8 cellular contexts compared by ENCODE assay signal in genomic region chr17:40532520-40533253, GRCh38. TPM values are rescaled to one million over a fixed set of nuclear protein-coding genes. Genes with fewer than 3 reads are reported as not detected.
A peak's percentile ranks its signal among the peaks of the same experiment; 100 is the strongest.
DNase-seq lines count a peak whose midpoint lies in the region; ATAC-seq and TF ChIP-seq lines count a peak whose summit lies in the region.

No MANE protein-coding gene starts in this region.

- BruUV-seq in OCI-LY7 (replicated peaks; lab: Mats Ljungman, UMichigan): no TSS peak

- intact Hi-C loops in OCI-LY7 (cut with micrococcal nuclease; ENCODE audit: unreplicated experiment): loop anchor here (1.0 to 5.0 kb wide), 6 partner anchors 28 to 230 kb away; no protein-coding TSS in a partner anchor

- H3K36me3 ChIP-seq in ACC112 (ENCODE audit: insufficient read depth, low read length): no peaks in the 10 kb centered on the region
- H3K36me3 ChIP-seq in OCI-LY7 (ENCODE audit: insufficient read depth, low read length): no peaks in the 10 kb centered on the region

- CTCF ChIA-PET in OCI-LY7 (lab: Charles Lee; ENCODE audit: unreplicated experiment): interaction anchor here (0.6 to 2.7 kb wide), 5 partner anchors 28 to 175 kb away, joined by 3 to 15 read pairs (median 6); no protein-coding TSS in a partner anchor

- TF ChIP-seq CTCF in OCI-LY7 (conservative IDR thresholded peaks at IDR 0.05; ENCODE audit: low read length): no peak

- H3K27ac Mint-ChIP-seq in naive thymus-derived CD8-positive, alpha-beta T cell: peak overlapping the region; percentile 91 to 99 (median 98)

- peaks cover 44% of the 10 kb centered on the region for H3K4me1 ChIP-seq in ACC112 (ENCODE audit: control insufficient read depth, insufficient read depth, low read length, unreplicated experiment)
- H3K4me1 ChIP-seq in OCI-LY7 (ENCODE audit: insufficient read depth, low read length, poor library complexity, severe bottlenecking): peaks cover 20% of the 10 kb centered on the region

- no peaks in the 10 kb centered on the region for H3K9me2 ChIP-seq in OCI-LY7 (ENCODE audit: insufficient read depth, low read length)

- H3K9me3 Mint-ChIP-seq in naive thymus-derived CD8-positive, alpha-beta T cell: peaks cover 0 to 5% (median 0%) of the 10 kb centered on the region in 9 donors

- no peaks in the 10 kb centered on the region for H3K9me3 ChIP-seq in OCI-LY7 (ENCODE audit: low read length)

- H3K27me3 ChIP-seq in ACC112 (ENCODE audit: insufficient read depth, low read length): no peaks in the 10 kb centered on the region

- H3K27me3 Mint-ChIP-seq in naive thymus-derived CD8-positive, alpha-beta T cell: peaks cover 0 to 3% (median 0%) of the 10 kb centered on the region in 5 donors

- POLR2A ChIA-PET in OCI-LY7 (lab: Charles Lee): interaction anchor here (0.5 to 1.4 kb wide), 8 partner anchors 12 to 1180 kb away, joined by 3 to 4 read pairs (median 3); partner anchors contain the start of gene TOP2A
- POLR2A ChIA-PET in naive thymus-derived CD8-positive, alpha-beta T cell (lab: Charles Lee): interaction anchor here (0.5 to 34.1 kb wide), 33 partner anchors 8 to 663 kb away, joined by 3 to 1289 read pairs (median 5); partner anchors contain the start of genes CCR7, IGFBP4 and TOP2A

- H3K79me2 ChIP-seq in ACC112 (ENCODE audit: control insufficient read depth, insufficient read depth, low read length, unreplicated experiment) (no peaks in the 10 kb centered on the region), OCI-LY7 (ENCODE audit: insufficient read depth, low read depth, low read length) (no peaks in the 10 kb centered on the region)

- H3K4me3 ChIP-seq in ACC112 (ENCODE audit: low read depth, low read length) (no peak overlapping the region), OCI-LY7 (ENCODE audit: low read depth, low read length, poor library complexity, severe bottlenecking) (no peak overlapping the region)

- H3K4me1 Mint-ChIP-seq in naive thymus-derived CD8-positive, alpha-beta T cell: peaks cover 44 to 92% (median 83%) of the 10 kb centered on the region in 4 donors

- DNase-seq in OCI-LY7 (ENCODE audit: low spot score): no peak
- no peak for DNase-seq in epithelial cell of prostate (ENCODE audit: low read depth, low spot score)
- DNase-seq in naive thymus-derived CD8-positive, alpha-beta T cell: no peak
- DNase-seq in ecto neural progenitor cell (ENCODE audit: low spot score): no peak
- no peak for DNase-seq in amygdala (lab: John Stamatoyannopoulos, UW)
- no peak for DNase-seq in anterior cingulate cortex (lab: John Stamatoyannopoulos, UW)
- DNase-seq in NCI-H1436 (lab: John Stamatoyannopoulos, UW): no peak

- H2AFZ ChIP-seq in ACC112 (ENCODE audit: low read length, unreplicated experiment) (peak overlapping the region; percentile 58), OCI-LY7 (ENCODE audit: low read length) (no peak overlapping the region; the same call in 1 of the 2 replicates)

- H3K27ac ChIP-seq in ACC112 (ENCODE audit: low read depth, low read length) (peak overlapping the region; percentile 47), OCI-LY7 (ENCODE audit: low read depth, low read length, poor library complexity, severe bottlenecking) (no peak overlapping the region), epithelial cell of prostate (peak overlapping the region; percentile 73)

- no peaks in the 10 kb centered on the region for H4K20me1 ChIP-seq in OCI-LY7 (ENCODE audit: insufficient read depth, low read length)

- H3K36me3 Mint-ChIP-seq in naive thymus-derived CD8-positive, alpha-beta T cell: peaks cover 0 to 3% (median 0%) of the 10 kb centered on the region in 3 donors

- peak overlapping the region; percentile 66; the same call in 1 of the 2 replicates for H3K4me2 ChIP-seq in OCI-LY7 (ENCODE audit: low read length)

- no peak for ATAC-seq in naive thymus-derived CD8-positive, alpha-beta T cell

- H3K4me3 Mint-ChIP-seq in naive thymus-derived CD8-positive, alpha-beta T cell: peak overlapping the region in 4 of 10 donors; percentile 14 to 93 (median 68)

RNA-seq across cellular contexts. Expression of gene TNS4, which starts 31.3 kb away (rescaled TPM):
- 0.18 and 0.22 TPM in 2 replicates for total RNA-seq in OCI-LY7 (2014; rRNA removed; shearing (Covaris generic))
- total RNA-seq in OCI-LY7 (2022): 0.66 and 0.97 TPM in 2 replicates
- not detected for total RNA-seq in naive thymus-derived CD8-positive, alpha-beta T cell
- polyA plus RNA-seq in naive thymus-derived CD8-positive, alpha-beta T cell: not detected

RNA-seq across cellular contexts. Expression of gene CCR7, which starts 32.6 kb away (rescaled TPM):
- 1.8 and 2.3 TPM in 2 replicates for total RNA-seq in OCI-LY7 (2014; rRNA removed; shearing (Covaris generic))
- total RNA-seq in OCI-LY7 (2022): 0.48 TPM in 1 of 2 replicates, not detected in the other
- 100 to 1,000 TPM; 571 to 574 TPM for total RNA-seq in naive thymus-derived CD8-positive, alpha-beta T cell
- polyA plus RNA-seq in naive thymus-derived CD8-positive, alpha-beta T cell: 1,000 to 10,000 TPM in 2 of 3 donors, 100 to 1,000 TPM in 1; 897 to 2,008 (median 1,531) TPM

Comparison
In these comparisons a context has a peak if more than half of its experiments do, and no peak if none do; other contexts are left out.
1. RNA of gene CCR7, which starts 32.6 kb away (total RNA-seq): 571 to 574 TPM in naive thymus-derived CD8-positive, alpha-beta T cell; 0.48 to 2.3 TPM in OCI-LY7; every median in the first group is over 100 times any median in the second.